ENCODE assay signal across 22 cellular contexts in the genomic region with DNA sequence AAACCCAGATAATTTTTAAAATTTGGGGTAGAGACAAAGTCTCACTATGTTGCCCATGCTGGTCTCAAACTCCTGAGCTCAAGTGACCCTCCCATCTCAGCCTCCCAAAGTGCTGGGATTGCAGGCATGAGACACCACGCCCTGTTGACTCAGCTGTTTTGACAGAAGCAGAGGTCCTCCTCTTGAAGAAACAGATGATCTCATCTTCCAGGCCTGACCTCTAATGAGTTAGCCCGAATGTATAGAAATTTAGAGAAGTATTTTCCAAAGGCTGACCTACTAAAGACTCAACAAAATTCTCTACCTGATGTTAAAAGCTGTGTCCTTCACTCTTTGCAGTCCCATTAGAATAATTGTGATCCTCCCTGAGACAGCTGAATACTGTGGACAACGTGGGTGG.
DNase-seq lines count a peak whose midpoint lies in the region; TF ChIP-seq lines count a peak whose summit lies in the region.
"Had no signal": no experiment of that assay in that cellular context is flagged by ENCODE, and none has a peak within 500 bp of the region (broad histone marks: within the 10 kb centered on the region; RNA-seq: fewer than 3 reads in every experiment).

No MANE protein-coding gene starts in this region.

- no peaks in the 10 kb centered on the region for H3K79me1 ChIP-seq in mesenchymal stem cell (replicated peaks; ENCODE audit: low read length, poor library complexity, severe bottlenecking)

- H3K9ac ChIP-seq in mesenchymal stem cell (ENCODE audit: low read length), result no peak overlapping the region
- H3K9ac ChIP-seq: KMS-11 had no signal

- no peak overlapping the region for H3K18ac ChIP-seq in mesenchymal stem cell (ENCODE audit: low read depth in 1 of 2, low read length in 2 of 2)

- no peak overlapping the region for H2AK5ac ChIP-seq in mesenchymal stem cell (ENCODE audit: low read length, severe bottlenecking)

- no peak overlapping the region for H2BK12ac ChIP-seq in mesenchymal stem cell (ENCODE audit: low read length in 2 of 2)

- H3K36me3 ChIP-seq in mesenchymal stem cell (ENCODE audit: control insufficient read depth in 1 of 2, insufficient read depth in 2 of 2, low read depth in 1 of 2, low read length in 2 of 2), result peaks cover 0 to 4% of the 10 kb centered on the region in 2 experiments
- H3K36me3 ChIP-seq: left ventricle myocardium inferior, ovary, sigmoid colon had no signal

- H3K14ac ChIP-seq in mesenchymal stem cell (ENCODE audit: low read length in 2 of 2), result no peak overlapping the region

- DNase-seq in EL (peak; percentile 75), NCI-H460 (ENCODE audit: extremely low read depth, low read depth) (peak; percentile 5), choroid plexus epithelial cell (ENCODE audit: low read depth) (peak; percentile 55), mesenchymal stem cell (peak; percentile 14), RKO (ENCODE audit: low spot score) (no peak), NK-92 (lab: John Stamatoyannopoulos, UW; ENCODE audit: unreplicated experiment) (no peak), NCI-H446 treated with DMSO at 0.1 percent for 48 hours (lab: John Stamatoyannopoulos, UW) (no peak)
- no peak for DNase-seq in stimulated activated CD4-positive, alpha-beta T cell treated with anti-CD3 and anti-CD28 coated beads, Interleukin-2, amount 100 ng/mL, for 24 hours
- DNase-seq: activated CD4-positive, alpha-beta memory T cell treated with anti-CD3 and anti-CD28 coated beads, Interleukin-2, amount 10 ng/mL, durations not matched to agents 7 days and 5 days; activated T-cell treated with anti-CD3 and anti-CD28 coated beads, Interleukin-2, amount 50 U/mL, for 24 hours; CD8-positive, alpha-beta memory T cell; effector CD4-positive, alpha-beta T cell; left ventricle myocardium inferior; NCI-H1417; NCI-H2171; ovary; RPMI8226; sigmoid colon; stimulated activated CD4-positive, alpha-beta T cell treated with anti-CD3 and anti-CD28 coated beads, Interleukin-4, amount 100 ng/mL, for 1 hour; substantia nigra; SW 1271 had no signal

- H3K9me3 ChIP-seq in mesenchymal stem cell (ENCODE audit: control insufficient read depth, low read length), result no peaks in the 10 kb centered on the region
- H3K9me3 ChIP-seq: left ventricle myocardium inferior, ovary, sigmoid colon had no signal

- H3K23ac ChIP-seq in mesenchymal stem cell (ENCODE audit: low read length in 2 of 2), result no peak overlapping the region

- H3K4me2 ChIP-seq in mesenchymal stem cell (ENCODE audit: low read length, poor library complexity, severe bottlenecking), result no peak overlapping the region
- H3K4me2 ChIP-seq: KMS-11 had no signal

- no peak overlapping the region for H4K91ac ChIP-seq in mesenchymal stem cell (ENCODE audit: low read length)

- H3K4me3 ChIP-seq in choroid plexus epithelial cell (ENCODE audit: low read depth, low read length) (no peak overlapping the region), mesenchymal stem cell (ENCODE audit: insufficient read depth in 1 of 2, low read depth in 1 of 2, low read length in 2 of 2) (no peak overlapping the region)
- H3K4me3 ChIP-seq: left ventricle myocardium inferior, ovary, sigmoid colon had no signal

- H4K8ac ChIP-seq in mesenchymal stem cell (ENCODE audit: low read length), result no peak overlapping the region

- H3K27me3 ChIP-seq in mesenchymal stem cell (ENCODE audit: control insufficient read depth in 1 of 2, insufficient read depth in 1 of 2, low read length in 2 of 2), result no peaks in the 10 kb centered on the region
- H3K27me3 ChIP-seq: ovary, sigmoid colon had no signal

- H2AFZ ChIP-seq in mesenchymal stem cell (ENCODE audit: low read depth, low read length), result no peak overlapping the region

- 65% methylated on average over 2 of the region's 3 CpGs for whole genome bisulfite sequencing in mesenchymal stem cell

- TF ChIP-seq CTCF in choroid plexus epithelial cell (conservative IDR thresholded peaks at IDR 0.05; ENCODE audit: low read depth, low read length), result no peak

- H3K4me1 ChIP-seq in mesenchymal stem cell (ENCODE audit: control insufficient read depth, insufficient read depth, low read depth, low read length), result peaks cover 3% of the 10 kb centered on the region
- H3K4me1 ChIP-seq: left ventricle myocardium inferior, sigmoid colon had no signal

- H3K27ac ChIP-seq in mesenchymal stem cell (ENCODE audit: low read length, poor library complexity, severe bottlenecking), result no peak overlapping the region
- H3K27ac ChIP-seq: KMS-11, left ventricle myocardium inferior, ovary, sigmoid colon had no signal

- H3K4ac ChIP-seq in mesenchymal stem cell (ENCODE audit: low read depth in 1 of 2, low read length in 2 of 2), result no peak overlapping the region

- H2BK120ac ChIP-seq in mesenchymal stem cell (ENCODE audit: low read depth, low read length), result no peak overlapping the region

- H2BK5ac ChIP-seq in mesenchymal stem cell (ENCODE audit: low read depth, low read length, poor library complexity, severe bottlenecking), result no peak overlapping the region

- no peak overlapping the region for H2BK15ac ChIP-seq in mesenchymal stem cell (ENCODE audit: low read depth, poor library complexity, severe bottlenecking)

Comparison
In these comparisons a context has a peak if more than half of its experiments do, and no peak if none do; other contexts are left out.
1. DNase-seq: peak in EL (single experiment), NCI-H460 (single experiment), choroid plexus epithelial cell (single experiment) and mesenchymal stem cell (single experiment); none in RKO (single experiment), stimulated activated CD4-positive, alpha-beta T cell treated with anti-CD3 and anti-CD28 coated beads, Interleukin-2, amount 100 ng/mL, for 24 hours (0 of 2), NK-92 (single experiment) and NCI-H446 treated with DMSO at 0.1 percent for 48 hours (single experiment).